ENCODE assay signal across 9 cellular contexts in genomic region chr22:30806391-30806861, GRCh38.
DNase-seq lines count a peak whose midpoint lies in the region; ATAC-seq lines count a peak whose summit lies in the region.
"Had no signal": no experiment of that assay in that cellular context is flagged by ENCODE, and none has a peak within 500 bp of the region (broad histone marks: within the 10 kb centered on the region; RNA-seq: fewer than 3 reads in every experiment).

No MANE protein-coding gene starts in this region.

- DNase-seq in DMS53 treated with DMSO at 0.1 percent for 48 hours (lab: John Stamatoyannopoulos, UW; ENCODE audit: unreplicated experiment) (peak; percentile 70), HT1080 (ENCODE audit: low read depth) (peak; percentile 99), SK-MEL-5 (ENCODE audit: low read depth, low spot score) (peak; percentile 36), iPS DF 19.7 (ENCODE audit: low read depth, low spot score) (peak; percentile 47), SKM-1 (lab: John Stamatoyannopoulos, UW; ENCODE audit: unreplicated experiment) (no peak), NCI-H2107 (lab: John Stamatoyannopoulos, UW) (no peak)
- DNase-seq: GDM1 had no signal

- ATAC-seq in GM19397 (IDR thresholded peaks at IDR 0.05; ENCODE audit: unreplicated experiment): no peak
- no peak for ATAC-seq in HG03432 (IDR thresholded peaks at IDR 0.05; ENCODE audit: unreplicated experiment)

- in situ Hi-C loops in SK-MEL-5 (cut with HindIII; ENCODE audit: low pct_unique_long_range_greater_than_20kb, low sequenced_read_pairs): no loop called here

Comparison
In these comparisons a context has a peak if more than half of its experiments do, and no peak if none do; other contexts are left out.
1. DNase-seq: peak in DMS53 treated with DMSO at 0.1 percent for 48 hours (single experiment), HT1080 (single experiment), SK-MEL-5 (single experiment) and iPS DF 19.7 (single experiment); none in SKM-1 (single experiment) and NCI-H2107 (single experiment).